Comparison of ENCODE assay signal across 10 cellular contexts in the genomic region with DNA sequence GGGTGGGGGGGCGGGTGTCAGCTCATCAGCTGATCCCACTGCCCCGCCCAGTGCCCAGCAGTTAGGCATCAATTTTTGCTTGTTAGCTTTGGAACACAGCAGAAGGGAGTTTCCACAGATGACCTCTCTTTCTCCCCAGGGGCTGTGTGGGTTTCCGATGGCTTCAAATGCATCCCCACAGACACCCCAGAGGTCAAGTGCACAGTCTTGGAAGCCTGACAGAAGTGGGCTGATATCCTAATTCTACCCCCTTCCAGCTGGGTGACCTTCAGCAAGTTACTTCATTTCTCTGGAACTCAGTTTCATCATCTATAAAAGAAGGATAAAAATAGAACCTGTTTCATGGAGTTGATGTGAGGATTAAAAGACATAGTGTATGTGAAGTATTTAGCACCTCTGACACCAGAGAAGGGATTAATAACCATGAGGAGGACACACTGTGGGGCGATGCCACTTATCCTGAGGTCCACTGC. TPM values are rescaled to one million over a fixed set of nuclear protein-coding genes. Genes with fewer than 3 reads are reported as not detected.
DNase-seq lines count a peak whose midpoint lies in the region; TF ChIP-seq lines count a peak whose summit lies in the region.
"Had no signal": no experiment of that assay in that cellular context is flagged by ENCODE, and none has a peak within 500 bp of the region (broad histone marks: within the 10 kb centered on the region; RNA-seq: fewer than 3 reads in every experiment).

No MANE protein-coding gene starts in this region.

- H3K4me2 ChIP-seq in MM.1S (ENCODE audit: low read depth, low read length), result no peak overlapping the region

- H3K36me3 ChIP-seq in MM.1S (replicated peaks; ENCODE audit: insufficient read depth, low read length), result no peaks in the 10 kb centered on the region
- peaks cover 13% of the 10 kb centered on the region for H3K36me3 ChIP-seq in CD8-positive, alpha-beta memory T cell (ENCODE audit: insufficient read depth, low read length)

- H3K4me1 Mint-ChIP-seq in CD8-positive, alpha-beta memory T cell, result peaks cover 53 to 75% (median 75%) of the 10 kb centered on the region in 3 donors

- no peak overlapping the region for H3K9ac ChIP-seq in MM.1S (ENCODE audit: low read length)

- H3K4me1 ChIP-seq in MM.1S (ENCODE audit: low read length), result peaks cover 24% of the 10 kb centered on the region
- peaks cover 78% of the 10 kb centered on the region for H3K4me1 ChIP-seq in CD8-positive, alpha-beta memory T cell (ENCODE audit: insufficient read depth, low read length)

- H3K36me3 Mint-ChIP-seq in CD8-positive, alpha-beta memory T cell, result peaks cover 2 to 37% (median 10%) of the 10 kb centered on the region in 3 donors

- no peaks in the 10 kb centered on the region for H3K27me3 Mint-ChIP-seq in CD8-positive, alpha-beta memory T cell

- peak; percentile 19 for DNase-seq in CD1c-positive myeloid dendritic cell (ENCODE audit: extremely low spot score)
- DNase-seq in GM20000 (ENCODE audit: low spot score), result peak; percentile 51
- peak; percentile 23 for DNase-seq in HS-27A (ENCODE audit: low read depth)
- DNase-seq in iris pigment epithelial cell (ENCODE audit: low read depth), result peak; percentile 28
- no peak for DNase-seq in MM.1S
- no peak for DNase-seq in MV-4-11 (lab: John Stamatoyannopoulos, UW)
- DNase-seq in CD8-positive, alpha-beta memory T cell, result no peak
- DNase-seq in GM19240 (ENCODE audit: insufficient read length, low spot score), result no peak
- DNase-seq: NK-92 treated with Interleukin-12 subunit alpha and Interleukin-12 subunit beta, amount 100 ng/mL, for 24 hours had no signal

- no peak overlapping the region for H2AFZ ChIP-seq in MM.1S (ENCODE audit: low read length)

- H3K4me3 Mint-ChIP-seq in CD8-positive, alpha-beta memory T cell, result no peak overlapping the region

- no peak overlapping the region for H3K27ac ChIP-seq in MM.1S (ENCODE audit: low read length)
- no peak overlapping the region for H3K27ac ChIP-seq in CD8-positive, alpha-beta memory T cell (ENCODE audit: low read depth, low read length)
- H3K27ac ChIP-seq: coronary artery had no signal

- peak overlapping the region in 1 of 8 donors; percentile 47 for H3K27ac Mint-ChIP-seq in CD8-positive, alpha-beta memory T cell

- no peaks in the 10 kb centered on the region for H3K9me2 ChIP-seq in MM.1S (replicated peaks; ENCODE audit: insufficient read depth, low read length)

- peaks cover 18% of the 10 kb centered on the region for H3F3A ChIP-seq in MM.1S (ENCODE audit: insufficient read depth, low read length)

- H3K27me3 ChIP-seq in MM.1S (replicated peaks; ENCODE audit: insufficient read depth, low read length), result no peaks in the 10 kb centered on the region
- no peaks in the 10 kb centered on the region for H3K27me3 ChIP-seq in CD8-positive, alpha-beta memory T cell (ENCODE audit: insufficient read depth, low read length, poor library complexity, severe bottlenecking)

- CTCF ChIA-PET in CD8-positive, alpha-beta memory T cell (lab: Charles Lee), result interaction anchor here (1.0 kb wide), 1 partner anchor 23 kb away, joined by 3 read pairs; no protein-coding TSS in a partner anchor

- no peaks in the 10 kb centered on the region for H4K20me1 ChIP-seq in MM.1S (ENCODE audit: insufficient read depth, low read length)

- POLR2A ChIA-PET in CD8-positive, alpha-beta memory T cell (lab: Charles Lee), result no interaction called here

- no peaks in the 10 kb centered on the region for H3K79me2 ChIP-seq in MM.1S (ENCODE audit: low read length)

- no peaks in the 10 kb centered on the region for H3K9me3 ChIP-seq in MM.1S (replicated peaks; ENCODE audit: insufficient read depth, low read length)
- H3K9me3 ChIP-seq in CD8-positive, alpha-beta memory T cell (ENCODE audit: low read length), result no peaks in the 10 kb centered on the region

- no peak overlapping the region for H3K4me3 ChIP-seq in MM.1S (ENCODE audit: low read length)
- no peak overlapping the region for H3K4me3 ChIP-seq in CD8-positive, alpha-beta memory T cell (ENCODE audit: low read length)
- H3K4me3 ChIP-seq: coronary artery had no signal

- TF ChIP-seq CTCF in GM20000 (IDR thresholded peaks at IDR 0.05; ENCODE audit: extremely low read depth, missing control alignments) (no peak), MM.1S (IDR thresholded peaks at IDR 0.05; ENCODE audit: low read length) (no peak)

- no peaks in the 10 kb centered on the region for H3K9me3 Mint-ChIP-seq in CD8-positive, alpha-beta memory T cell

RNA-seq across cellular contexts. Expression of a gene that starts 22.0 kb away (rescaled TPM):
- total RNA-seq in CD8-positive, alpha-beta memory T cell, result 1 to 10 TPM; 5.8 to 6.5 TPM
- 12.5 TPM for polyA plus RNA-seq in CD8-positive, alpha-beta memory T cell

Comparison
In these comparisons a context has a peak if more than half of its experiments do, and no peak if none do; other contexts are left out.
1. DNase-seq: peak in CD1c-positive myeloid dendritic cell (single experiment), GM20000 (single experiment), HS-27A (single experiment) and iris pigment epithelial cell (single experiment); none in MM.1S (single experiment), MV-4-11 (single experiment), CD8-positive, alpha-beta memory T cell (0 of 5) and GM19240 (single experiment).